2 cellular contexts compared by ENCODE assay signal in genomic region chr19:3916033-3916432, GRCh38.
A peak's percentile ranks its signal among the peaks of the same experiment; 100 is the strongest.
TF ChIP-seq lines count a peak whose summit lies in the region.

No MANE protein-coding gene starts in this region.

TF ChIP-seq in K562, 482 proteins besides CTCF, POLR2A, EP300 and RAD21:
- TF ChIP-seq KDM1A (IDR thresholded peaks at IDR 0.05) (peak in 1 of 2 experiments; percentile 8; a peak in 1 of 4 replicates), BCOR (IDR thresholded peaks at IDR 0.05) (peak; percentile 42; the same call in 1 of the 2 replicates), ZNF146 (CRISPR knock-in tag; IDR thresholded peaks at IDR 0.05; ENCODE audit: unreplicated experiment) (peak; percentile 99), RBM15 (IDR thresholded peaks at IDR 0.05; ENCODE audit: insufficient read depth, low read length) (no peak), RBM25 (IDR thresholded peaks at IDR 0.05; ENCODE audit: low read depth, low read length, severe bottlenecking) (peak; percentile 35), ZNF280B (CRISPR knock-in tag; IDR thresholded peaks at IDR 0.05) (no peak)

TF ChIP-seq in HepG2, 621 proteins besides CTCF, POLR2A, EP300 and RAD21:
- TF ChIP-seq NPAS2 (CRISPR knock-in tag; IDR thresholded peaks at IDR 0.05; ENCODE audit: borderline replicate concordance) (no peak), FOXA3 (CRISPR knock-in tag; IDR thresholded peaks at IDR 0.05) (no peak), ZHX1 (CRISPR knock-in tag; IDR thresholded peaks at IDR 0.05; ENCODE audit: low read depth) (no peak), SMAD1 (CRISPR knock-in tag; IDR thresholded peaks at IDR 0.05; ENCODE audit: borderline replicate concordance, low read depth) (no peak), ZSCAN20 (CRISPR knock-in tag; IDR thresholded peaks at IDR 0.05; ENCODE audit: borderline replicate concordance) (no peak), GPBP1L1 (CRISPR knock-in tag; IDR thresholded peaks at IDR 0.05) (no peak), FIP1L1 (IDR thresholded peaks at IDR 0.05; ENCODE audit: borderline replicate concordance, insufficient read depth, low read depth, low read length) (no peak), ELF1 (CRISPR knock-in tag; IDR thresholded peaks at IDR 0.05) (no peak), SALL2 (CRISPR knock-in tag; IDR thresholded peaks at IDR 0.05) (no peak)
TF ChIP-seq in HepG2: peak in this region for 0.
